In genomic region chr3:158742861-158743260, GRCh38 we compare ENCODE assay signal across 15 cellular contexts. TPM values are rescaled to one million over a fixed set of nuclear protein-coding genes. Genes with fewer than 3 reads are reported as not detected.
DNase-seq lines count a peak whose midpoint lies in the region; ATAC-seq and TF ChIP-seq lines count a peak whose summit lies in the region.
"Had no signal": no experiment of that assay in that cellular context is flagged by ENCODE, and none has a peak within 500 bp of the region (broad histone marks: within the 10 kb centered on the region; RNA-seq: fewer than 3 reads in every experiment).

No MANE protein-coding gene starts in this region.

- no peak for TF ChIP-seq EP300 in gastroesophageal sphincter (IDR thresholded peaks at IDR 0.05)

- H3K27me3 ChIP-seq in BLaER1, result no peaks in the 10 kb centered on the region
- no peaks in the 10 kb centered on the region for H3K27me3 ChIP-seq in gastroesophageal sphincter
- H3K27me3 ChIP-seq: foreskin keratinocyte had no signal

- no peak overlapping the region for H3K27ac ChIP-seq in BLaER1
- peak overlapping the region in 3 of 4 donors; percentile 38 to 44 (median 44) for H3K27ac ChIP-seq in gastroesophageal sphincter
- H3K27ac ChIP-seq: foreskin keratinocyte, thoracic aorta had no signal

- no peak for TF ChIP-seq CTCF in astrocyte of the spinal cord (IDR thresholded peaks at IDR 0.05; ENCODE audit: low read depth, low read length)
- TF ChIP-seq CTCF in gastroesophageal sphincter (IDR thresholded peaks at IDR 0.05), result no peak

- no peak overlapping the region for H3K9ac ChIP-seq in BLaER1

- H3K36me3 ChIP-seq in BLaER1, result no peaks in the 10 kb centered on the region
- peaks cover 0 to 82% of the 10 kb centered on the region in 2 donors for H3K36me3 ChIP-seq in gastroesophageal sphincter

- ATAC-seq in gastroesophageal sphincter, result peak; percentile 29
- no peak for ATAC-seq in GM21360 (IDR thresholded peaks at IDR 0.05; ENCODE audit: unreplicated experiment)
- no peak for ATAC-seq in sciatic nerve
- ATAC-seq: activated naive CD4-positive, alpha-beta T cell treated with anti-CD3 and anti-CD28 coated beads, Interleukin-2, amount 50 U/mL, for 72 hours; activated T-cell treated with anti-CD3 and anti-CD28 coated beads, Interleukin-2, amount 50 U/mL, for 4 hours; foreskin keratinocyte had no signal

- in situ Hi-C loops in astrocyte of the spinal cord (cut with HindIII; ENCODE audit: low sequenced_read_pairs), result no loop called here

- TF ChIP-seq POLR2A in gastroesophageal sphincter (IDR thresholded peaks at IDR 0.05), result no peak

- H4K20me1 ChIP-seq in BLaER1, result no peaks in the 10 kb centered on the region

- no peak overlapping the region for H3K4me3 ChIP-seq in BLaER1
- H3K4me3 ChIP-seq in astrocyte of the spinal cord (ENCODE audit: low read depth, low read length), result no peak overlapping the region
- H3K4me3 ChIP-seq in gastroesophageal sphincter, result no peak overlapping the region
- H3K4me3 ChIP-seq: skin epidermis, thoracic aorta had no signal

- H3K4me2 ChIP-seq in BLaER1, result peak overlapping the region; percentile 48; the same call in 1 of the 2 replicates

- intact Hi-C loops in sciatic nerve (cut with DNase I), result no loop called here

- H3K4me1 ChIP-seq in BLaER1 (peaks cover 40% of the 10 kb centered on the region), gastroesophageal sphincter (peaks cover 0 to 10% (median 0%) of the 10 kb centered on the region in 3 donors)
- H3K4me1 ChIP-seq: foreskin keratinocyte had no signal

- WGBS in gastroesophageal sphincter (ENCODE audit: low coverage in 1 of 2), 2 donors, result 52 to 68% methylated on average over 2 of the region's 2 CpGs

- H3K9me3 ChIP-seq in BLaER1 (no peaks in the 10 kb centered on the region), gastroesophageal sphincter (no peaks in the 10 kb centered on the region)
- H3K9me3 ChIP-seq: thoracic aorta had no signal

- peak; percentile 51 for DNase-seq in GM04504 (ENCODE audit: low read depth)
- peak; percentile 46 for DNase-seq in astrocyte of the spinal cord (ENCODE audit: low read depth, low spot score)
- DNase-seq in SK-N-DZ (ENCODE audit: low spot score), result no peak
- no peak for DNase-seq in sciatic nerve (ENCODE audit: low spot score)
- DNase-seq: activated CD4-positive, alpha-beta T cell treated with anti-CD3 and anti-CD28 coated beads, Interleukin-2, amount 50 U/mL, for 1 hour; activated T-cell treated with anti-CD3 and anti-CD28 coated beads, Interleukin-2, amount 50 U/mL, for 4 hours; CD4-positive, alpha-beta T cell; foreskin keratinocyte; NCI-H146 had no signal

RNA-seq across cellular contexts. Expression of gene RARRES1, which starts 10.6 kb away (rescaled TPM):
- 100 to 1,000 TPM in 1 of 4 donors, 10 to 100 TPM in 2, 1 to 10 TPM in 1; 4.8 to 110 (median 42.7) TPM for total RNA-seq in gastroesophageal sphincter
- not detected in 2 replicates for polyA plus RNA-seq in SK-N-DZ (2014; cell fraction: cytosol; rRNA removed)
- not detected in 2 replicates for polyA plus RNA-seq in SK-N-DZ (2014; cell fraction: nucleus; rRNA removed)
- 264 TPM for total RNA-seq in sciatic nerve
- total RNA-seq: activated naive CD4-positive, alpha-beta T cell treated with anti-CD3 and anti-CD28 coated beads, Interleukin-2, amount 50 U/mL, for 72 hours; activated T-cell treated with anti-CD3 and anti-CD28 coated beads, Interleukin-2, amount 50 U/mL, for 4 hours; CD4-positive, alpha-beta T cell; foreskin keratinocyte had no signal

RNA-seq across cellular contexts. Expression of gene MFSD1, which starts 59.0 kb away (rescaled TPM):
- total RNA-seq in gastroesophageal sphincter, result 10 to 100 TPM; 36.3 to 93.8 (median 65.2) TPM
- polyA plus RNA-seq in SK-N-DZ (2014; cell fraction: cytosol; rRNA removed), result 64.7 and 66.2 TPM in 2 replicates
- 30.5 and 36.8 TPM in 2 replicates for polyA plus RNA-seq in SK-N-DZ (2014; cell fraction: nucleus; rRNA removed)
- total RNA-seq in sciatic nerve, result 54.6 TPM

Comparison
In these comparisons a context has a peak if more than half of its experiments do, and no peak if none do; other contexts are left out.
1. DNase-seq: peak in GM04504 (single experiment) and astrocyte of the spinal cord (single experiment); none in SK-N-DZ (single experiment) and sciatic nerve (single experiment).